15 cellular contexts compared by ENCODE assay signal in the genomic region with DNA sequence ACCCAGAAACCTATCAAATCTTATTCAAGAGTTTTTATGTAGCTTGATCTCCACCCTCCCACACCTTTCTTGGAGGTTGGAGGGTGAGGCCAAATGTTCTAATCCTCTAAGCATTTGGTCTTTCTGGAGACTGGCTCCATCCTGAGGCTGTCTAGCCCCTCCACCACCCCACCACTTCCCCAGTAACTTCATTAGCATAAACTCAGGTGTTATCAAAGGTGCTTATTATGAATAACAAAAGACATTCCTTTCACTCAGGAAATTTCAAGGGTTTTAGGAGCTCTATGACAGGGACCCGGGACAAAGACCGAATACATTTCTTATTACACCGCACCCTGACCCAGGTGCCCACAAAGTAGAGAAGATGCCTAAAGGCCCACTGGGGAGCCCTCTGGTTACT.
"Had no signal": no experiment of that assay in that cellular context is flagged by ENCODE, and none has a peak within 500 bp of the region (broad histone marks: within the 10 kb centered on the region; RNA-seq: fewer than 3 reads in every experiment).

No MANE protein-coding gene starts in this region.

- H3K27ac Mint-ChIP-seq: activated naive CD4-positive, alpha-beta T cell treated with anti-CD3 and anti-CD28 coated beads, Interleukin-2, amount 50 U/mL, for 72 hours; nephron; stimulated activated naive CD8-positive, alpha-beta T cell treated with anti-CD3 and anti-CD28 coated beads, Interleukin-15, Interleukin-2, amounts not matched to agents 100 ng/mL and 50 ng/mL, for 24 hours had no signal

- H3K4me3 Mint-ChIP-seq: activated T-cell treated with anti-CD3 and anti-CD28 coated beads, Interleukin-2, amount 50 U/mL, for 4 hours; nephron; stimulated activated naive CD8-positive, alpha-beta T cell treated with anti-CD3 and anti-CD28 coated beads, Interleukin-15, Interleukin-2, amounts not matched to agents 100 ng/mL and 50 ng/mL, for 24 hours had no signal

- DNase-seq: activated CD4-positive, alpha-beta T cell treated with anti-CD3 and anti-CD28 coated beads, Interleukin-2, amount 50 U/mL, for 4 hours; activated CD4-positive, CD25-positive, alpha-beta regulatory T cell; activated effector memory CD4-positive, alpha-beta T cell treated with anti-CD3 and anti-CD28 coated beads, Interleukin-2, amount 50 U/mL, for 16 hours; activated T-cell treated with anti-CD3 and anti-CD28 coated beads, Interleukin-2, amount 50 U/mL, for 4 hours; amniotic stem cell; dermis blood vessel endothelial cell; left colon; sigmoid colon; stimulated activated CD4-positive, alpha-beta T cell treated with anti-CD3 and anti-CD28 coated beads, Interleukin-12 subunit alpha, Interleukin-12 subunit beta, amount 100 ng/mL, for 4 hours had no signal

- H3K27ac ChIP-seq: sigmoid colon, upper lobe of left lung had no signal

- H3K27me3 ChIP-seq: sigmoid colon, upper lobe of left lung had no signal

- H3K36me3 ChIP-seq: sigmoid colon, upper lobe of left lung had no signal

- ATAC-seq: activated naive CD4-positive, alpha-beta T cell treated with anti-CD3 and anti-CD28 coated beads, Interleukin-2, amount 50 U/mL, for 72 hours; activated T-cell treated with anti-CD3 and anti-CD28 coated beads, Interleukin-2, amount 50 U/mL, for 4 hours; esophagus mucosa; left colon had no signal

- H3K4me3 ChIP-seq: lung, sigmoid colon, upper lobe of left lung had no signal
